In genomic region chr2:102061962-102062795, GRCh38 we compare ENCODE assay signal across 10 cellular contexts.
DNase-seq lines count a peak whose midpoint lies in the region; ATAC-seq and TF ChIP-seq lines count a peak whose summit lies in the region.
"Had no signal": no experiment of that assay in that cellular context is flagged by ENCODE, and none has a peak within 500 bp of the region (broad histone marks: within the 10 kb centered on the region; RNA-seq: fewer than 3 reads in every experiment).

No MANE protein-coding gene starts in this region.

- no peaks in the 10 kb centered on the region for H3K9me3 Mint-ChIP-seq in activated CD4-positive, alpha-beta memory T cell treated with anti-CD3 and anti-CD28 coated beads, Interleukin-2, amount 10 ng/mL, durations not matched to agents 7 days and 5 days

- peaks cover 6% of the 10 kb centered on the region for H3K36me3 Mint-ChIP-seq in activated CD4-positive, alpha-beta memory T cell treated with anti-CD3 and anti-CD28 coated beads, Interleukin-2, amount 10 ng/mL, durations not matched to agents 7 days and 5 days (ENCODE audit: low read depth)

- H3K27ac Mint-ChIP-seq in activated CD4-positive, alpha-beta memory T cell treated with anti-CD3 and anti-CD28 coated beads, Interleukin-2, amount 10 ng/mL, durations not matched to agents 7 days and 5 days, result peak overlapping the region; percentile 84

- ATAC-seq in sciatic nerve, result peak; percentile 35

- TF ChIP-seq CTCF in fibroblast of pulmonary artery (IDR thresholded peaks at IDR 0.05; ENCODE audit: low read length, missing control alignments), result no peak

- POLR2A ChIA-PET in activated CD4-positive, alpha-beta memory T cell treated with anti-CD3 and anti-CD28 coated beads, Interleukin-2, amount 10 ng/mL, durations not matched to agents 7 days and 5 days (lab: Charles Lee), result interaction anchor here (1.2 to 1.7 kb wide), 3 partner anchors 13 to 29 kb away, joined by 4 to 8 read pairs (median 4); no protein-coding TSS in a partner anchor

- peak; percentile 54 for DNase-seq in EL
- DNase-seq in activated CD4-positive, alpha-beta memory T cell treated with anti-CD3 and anti-CD28 coated beads, Interleukin-2, amount 10 ng/mL, durations not matched to agents 7 days and 5 days, result no peak
- DNase-seq in fibroblast of pulmonary artery (ENCODE audit: low read depth), result peak; percentile 80
- no peak for DNase-seq in sciatic nerve (ENCODE audit: low spot score)
- DNase-seq in T-helper 9 cell, result no peak
- no peak for DNase-seq in SW480 (ENCODE audit: low spot score)
- DNase-seq in central memory CD4-positive, alpha-beta T cell, result no peak
- DNase-seq in mucosa of gallbladder (ENCODE audit: low spot score), result no peak
- DNase-seq: SHP77 had no signal

- peaks cover 44% of the 10 kb centered on the region for H3K4me1 Mint-ChIP-seq in activated CD4-positive, alpha-beta memory T cell treated with anti-CD3 and anti-CD28 coated beads, Interleukin-2, amount 10 ng/mL, durations not matched to agents 7 days and 5 days

- H3K4me3 Mint-ChIP-seq in activated CD4-positive, alpha-beta memory T cell treated with anti-CD3 and anti-CD28 coated beads, Interleukin-2, amount 10 ng/mL, durations not matched to agents 7 days and 5 days, result no peak overlapping the region

- H3K27me3 Mint-ChIP-seq in activated CD4-positive, alpha-beta memory T cell treated with anti-CD3 and anti-CD28 coated beads, Interleukin-2, amount 10 ng/mL, durations not matched to agents 7 days and 5 days, result no peaks in the 10 kb centered on the region

- CTCF ChIA-PET in activated CD4-positive, alpha-beta memory T cell treated with anti-CD3 and anti-CD28 coated beads, Interleukin-2, amount 10 ng/mL, durations not matched to agents 7 days and 5 days (lab: Charles Lee), result interaction anchor here (0.9 to 1.9 kb wide), 4 partner anchors 21 to 190 kb away, joined by 3 to 13 read pairs (median 5); no protein-coding TSS in a partner anchor

- H3K4me3 ChIP-seq in fibroblast of pulmonary artery (replicated peaks; ENCODE audit: low read depth, low read length), result no peak overlapping the region
- H3K4me3 ChIP-seq: lung had no signal

- intact Hi-C loops in sciatic nerve (cut with DNase I), result no loop called here

Comparison
In these comparisons a context has a peak if more than half of its experiments do, and no peak if none do; other contexts are left out.
1. DNase-seq: peak in EL (single experiment) and fibroblast of pulmonary artery (single experiment); none in activated CD4-positive, alpha-beta memory T cell treated with anti-CD3 and anti-CD28 coated beads, Interleukin-2, amount 10 ng/mL, durations not matched to agents 7 days and 5 days (single experiment), sciatic nerve (single experiment), T-helper 9 cell (single experiment), SW480 (single experiment), central memory CD4-positive, alpha-beta T cell (single experiment) and mucosa of gallbladder (single experiment).